In genomic region chr4:84579410-84579791, GRCh38 we compare ENCODE assay signal across 25 cellular contexts. TPM values are rescaled to one million over a fixed set of nuclear protein-coding genes. Genes with fewer than 3 reads are reported as not detected.
DNase-seq lines count a peak whose midpoint lies in the region; ATAC-seq and TF ChIP-seq lines count a peak whose summit lies in the region.
"Had no signal": no experiment of that assay in that cellular context is flagged by ENCODE, and none has a peak within 500 bp of the region (broad histone marks: within the 10 kb centered on the region; RNA-seq: fewer than 3 reads in every experiment).

No MANE protein-coding gene starts in this region.

- no peaks in the 10 kb centered on the region for H3K36me3 ChIP-seq in HUES48 (ENCODE audit: control insufficient read depth, insufficient read depth, low read length)
- H3K36me3 ChIP-seq in parathyroid adenoma (ENCODE audit: control insufficient read depth, insufficient read depth, low read length): no peaks in the 10 kb centered on the region
- H3K36me3 ChIP-seq in colonic mucosa: no peaks in the 10 kb centered on the region
- H3K36me3 ChIP-seq: HAP-1, heart left ventricle had no signal

- H3K27ac ChIP-seq in HUES48 (ENCODE audit: low read depth, low read length): peak overlapping the region; percentile 59
- peak overlapping the region; percentile 55 for H3K27ac ChIP-seq in parathyroid adenoma
- no peak overlapping the region for H3K27ac ChIP-seq in colonic mucosa
- H3K27ac ChIP-seq: heart left ventricle had no signal

- H3K9me3 Mint-ChIP-seq in brain: peaks cover 0 to 5% (median 0%) of the 10 kb centered on the region in 5 experiments
- H3K9me3 Mint-ChIP-seq: activated CD8-positive, alpha-beta T cell treated with anti-CD3 and anti-CD28 coated beads for 36 hours; activated T-cell treated with anti-CD3 and anti-CD28 coated beads, Interleukin-2, amount 50 U/mL, for 24 hours; stimulated activated naive CD8-positive, alpha-beta T cell treated with anti-CD3 and anti-CD28 coated beads, Interleukin-15, amount 100 ng/mL, for 72 hours had no signal

- CTCF ChIA-PET in HEK293T (lab: Yijun Ruan, JAX): interaction anchor here (0.6 to 1.9 kb wide), 4 partner anchors 25 to 922 kb away, joined by 4 to 9 read pairs (median 4); partner anchors contain the start of gene WDFY3

- intact Hi-C loops in colonic mucosa (cut with DNase I): no loop called here

- no peak for ATAC-seq in HG03135 (IDR thresholded peaks at IDR 0.05; ENCODE audit: unreplicated experiment)
- ATAC-seq: activated CD8-positive, alpha-beta T cell treated with anti-CD3 and anti-CD28 coated beads for 36 hours; heart left ventricle; naive thymus-derived CD4-positive, alpha-beta T cell; stimulated activated naive CD8-positive, alpha-beta T cell treated with anti-CD3 and anti-CD28 coated beads, Interleukin-15, amount 100 ng/mL, for 72 hours had no signal

- peak; percentile 72 for DNase-seq in islet precursor cell
- DNase-seq in T1000 (lab: John Stamatoyannopoulos, UW): no peak
- no peak for DNase-seq in colonic mucosa
- DNase-seq in HEK293T (ENCODE audit: extremely low spot score): no peak
- DNase-seq: activated CD8-positive, alpha-beta T cell treated with anti-CD3 and anti-CD28 coated beads for 36 hours; activated naive CD4-positive, alpha-beta T cell treated with Interleukin-2 at 50 U/mL for 16 hours; activated T-cell treated with anti-CD3 and anti-CD28 coated beads, Interleukin-2, amount 50 U/mL, for 24 hours; CD4-positive, alpha-beta memory T cell; effector CD4-positive, alpha-beta T cell; heart left ventricle; naive thymus-derived CD4-positive, alpha-beta T cell; NCI-H1105 treated with DMSO at 0.1 percent for 48 hours; NCI-H2107; NCI-H524; SK-N-SH; stimulated activated CD4-positive, alpha-beta T cell treated with anti-CD3 and anti-CD28 coated beads, Interleukin-4, amount 100 ng/mL, for 1 hour; stimulated activated naive CD8-positive, alpha-beta T cell treated with anti-CD3 and anti-CD28 coated beads, Interleukin-15, amount 100 ng/mL, for 72 hours had no signal

- no peaks in the 10 kb centered on the region for H3K36me3 Mint-ChIP-seq in brain
- H3K36me3 Mint-ChIP-seq: naive thymus-derived CD4-positive, alpha-beta T cell had no signal

- TF ChIP-seq CTCF in brain (conservative IDR thresholded peaks at IDR 0.05): no peak
- TF ChIP-seq CTCF in parathyroid adenoma (IDR thresholded peaks at IDR 0.05): no peak
- TF ChIP-seq CTCF in colonic mucosa (IDR thresholded peaks at IDR 0.05): no peak

- H3K4me3 Mint-ChIP-seq in brain: peak overlapping the region in 1 of 5 experiments; percentile 67
- H3K4me3 Mint-ChIP-seq: activated CD8-positive, alpha-beta T cell treated with anti-CD3 and anti-CD28 coated beads for 36 hours; activated T-cell treated with anti-CD3 and anti-CD28 coated beads, Interleukin-2, amount 50 U/mL, for 24 hours; CD4-positive, alpha-beta memory T cell; central memory CD8-positive, alpha-beta T cell; naive thymus-derived CD4-positive, alpha-beta T cell; stimulated activated naive CD8-positive, alpha-beta T cell treated with anti-CD3 and anti-CD28 coated beads, Interleukin-15, amount 100 ng/mL, for 72 hours had no signal

- H3K27ac Mint-ChIP-seq in brain: peak overlapping the region in 3 of 5 experiments; percentile 32 to 75 (median 36)
- H3K27ac Mint-ChIP-seq: activated CD8-positive, alpha-beta T cell treated with anti-CD3 and anti-CD28 coated beads for 36 hours; activated T-cell treated with anti-CD3 and anti-CD28 coated beads, Interleukin-2, amount 50 U/mL, for 24 hours; CD4-positive, alpha-beta memory T cell; naive thymus-derived CD4-positive, alpha-beta T cell; stimulated activated naive CD8-positive, alpha-beta T cell treated with anti-CD3 and anti-CD28 coated beads, Interleukin-15, amount 100 ng/mL, for 72 hours had no signal

- H3K4me1 Mint-ChIP-seq in brain: peaks cover 20% of the 10 kb centered on the region

- H3K4me2 ChIP-seq in parathyroid adenoma (ENCODE audit: low read length): peak overlapping the region; percentile 37
- H3K4me2 ChIP-seq: SK-N-SH had no signal

- H3K27me3 Mint-ChIP-seq in brain: peaks cover 41% of the 10 kb centered on the region

- H2AFZ ChIP-seq in parathyroid adenoma: no peak overlapping the region

- H3K9ac ChIP-seq in HUES48 (ENCODE audit: low read depth, low read length) (no peak overlapping the region), parathyroid adenoma (no peak overlapping the region), colonic mucosa (ENCODE audit: low read depth in 2 of 2, low read length in 2 of 2) (no peak overlapping the region)
- H3K9ac ChIP-seq: SK-N-SH had no signal

- peaks cover 26% of the 10 kb centered on the region for H3K4me1 ChIP-seq in HUES48 (ENCODE audit: control insufficient read depth, insufficient read depth, low read length)
- H3K4me1 ChIP-seq in parathyroid adenoma: peaks cover 4% of the 10 kb centered on the region
- H3K4me1 ChIP-seq in colonic mucosa: no peaks in the 10 kb centered on the region

- H3K9me3 ChIP-seq in HUES48 (ENCODE audit: control insufficient read depth, insufficient read depth, low read length): no peaks in the 10 kb centered on the region
- no peaks in the 10 kb centered on the region for H3K9me3 ChIP-seq in parathyroid adenoma (ENCODE audit: control insufficient read depth, low read length)
- H3K9me3 ChIP-seq in colonic mucosa: no peaks in the 10 kb centered on the region
- H3K9me3 ChIP-seq: HAP-1, heart left ventricle, SK-N-SH had no signal

- H3K79me2 ChIP-seq in parathyroid adenoma: no peaks in the 10 kb centered on the region

- H3K27me3 ChIP-seq in HUES48 (ENCODE audit: control insufficient read depth, insufficient read depth, low read length): peaks cover 15% of the 10 kb centered on the region
- no peaks in the 10 kb centered on the region for H3K27me3 ChIP-seq in parathyroid adenoma (ENCODE audit: control insufficient read depth, insufficient read depth, low read length)
- H3K27me3 ChIP-seq in colonic mucosa: peaks cover 4% of the 10 kb centered on the region

- H3K4me3 ChIP-seq in HUES48 (ENCODE audit: low read depth, low read length): no peak overlapping the region
- H3K4me3 ChIP-seq in parathyroid adenoma (ENCODE audit: low read depth, low read length): peak overlapping the region; percentile 29
- H3K4me3 ChIP-seq in colonic mucosa: no peak overlapping the region
- H3K4me3 ChIP-seq: HAP-1, heart left ventricle had no signal

- POLR2A ChIA-PET in HEK293T (lab: Yijun Ruan, JAX): interaction anchor here (1.4 kb wide), 1 partner anchor 387 kb away, joined by 12 read pairs; the partner anchor contains the start of gene WDFY3

TF ChIP-seq in HEK293T, 16 proteins besides CTCF, POLR2A, EP300 and RAD21:
- TF ChIP-seq SUZ12 (IDR thresholded peaks at IDR 0.05) (no peak), L3MBTL2 (conservative IDR thresholded peaks at IDR 0.05) (no peak), FOXA1 (IDR thresholded peaks at IDR 0.05) (no peak), CTBP1 (IDR thresholded peaks at IDR 0.05; ENCODE audit: borderline replicate concordance) (no peak), BHLHE40 (IDR thresholded peaks at IDR 0.05; ENCODE audit: borderline replicate concordance) (no peak), SP1 (IDR thresholded peaks at IDR 0.05) (no peak), ARNT (IDR thresholded peaks at IDR 0.05) (no peak), FOXM1 (IDR thresholded peaks at IDR 0.05; ENCODE audit: borderline replicate concordance) (no peak), NFRKB (IDR thresholded peaks at IDR 0.05) (no peak), FOXK2 (IDR thresholded peaks at IDR 0.05) (no peak), ZNF384 (IDR thresholded peaks at IDR 0.05) (no peak), ELF4 (IDR thresholded peaks at IDR 0.05) (no peak), HDGF (IDR thresholded peaks at IDR 0.05; ENCODE audit: borderline replicate concordance) (no peak), PKNOX1 (IDR thresholded peaks at IDR 0.05) (no peak), TARDBP (IDR thresholded peaks at IDR 0.05) (no peak), LEF1 (IDR thresholded peaks at IDR 0.05; ENCODE audit: borderline replicate concordance) (no peak)
TF ChIP-seq in HEK293T: peak in this region for 0.

RNA-seq across cellular contexts. Expression of gene CDS1, which starts 3.5 kb away (rescaled TPM):
- polyA plus RNA-seq in brain (ENCODE audit: insufficient read depth, low read depth, low replicate concordance): 2.4 TPM
- 10 to 100 TPM; 44.2 to 51.9 TPM for total RNA-seq in colonic mucosa
- total RNA-seq: pulmonary artery endothelial cell; T-helper 2 cell treated with Interferon-gamma antibody and Interleukin-4, amounts not matched to agents 100 ng/mL and 5 ng/mL, for 36 hours had no signal
